Comparison of ENCODE assay signal across 13 cellular contexts in genomic region chr14:20802341-20803084, GRCh38. TPM values are rescaled to one million over a fixed set of nuclear protein-coding genes. Genes with fewer than 3 reads are reported as not detected.
DNase-seq lines count a peak whose midpoint lies in the region; ATAC-seq, FAIRE-seq and TF ChIP-seq lines count a peak whose summit lies in the region.
"Had no signal": no experiment of that assay in that cellular context is flagged by ENCODE, and none has a peak within 500 bp of the region (broad histone marks: within the 10 kb centered on the region; RNA-seq: fewer than 3 reads in every experiment).

TSS of gene RNASE1 (minus strand) at chr14:20802844. CDS start at chr14:20802068, 776 bp downstream.

- no peak within 1 kb of the TSS for H2BK120ac ChIP-seq in mesendoderm (ENCODE audit: low read depth, low read length)

- H3K4me2 ChIP-seq in mesendoderm (ENCODE audit: low read length): no peak within 1 kb of the TSS

- no peak within 1 kb of the TSS for H3K27ac ChIP-seq in mesendoderm (ENCODE audit: low read depth, low read length)
- peak within 1 kb of the TSS; percentile 42 for H3K27ac ChIP-seq in subcutaneous abdominal adipose tissue (ENCODE audit: low read depth, low read length)

- no peak for ATAC-seq in GM18870 (IDR thresholded peaks at IDR 0.05; ENCODE audit: unreplicated experiment)
- no peak for ATAC-seq in GM18858 (IDR thresholded peaks at IDR 0.05; ENCODE audit: unreplicated experiment)

- H4K8ac ChIP-seq in mesendoderm (ENCODE audit: low read depth, low read length): no peak within 1 kb of the TSS

- H3K27ac Mint-ChIP-seq in IgD-negative memory B cell: peak within 1 kb of the TSS in 2 of 3 donors; percentile 52 to 71

- no peak within 1 kb of the TSS for H2AK5ac ChIP-seq in mesendoderm (ENCODE audit: low read length)

- TF ChIP-seq CTCF in epithelial cell of esophagus (IDR thresholded peaks at IDR 0.05; ENCODE audit: insufficient read depth, low read depth, low read length, missing control alignments): no peak

- peaks cover 1% of the 10 kb centered on the region for H3K36me3 Mint-ChIP-seq in IgD-negative memory B cell

- H3K4me1 Mint-ChIP-seq in IgD-negative memory B cell: peaks cover 15 to 31% (median 29%) of the 10 kb centered on the region in 3 donors

- no peaks in the 10 kb centered on the region for H3K27me3 Mint-ChIP-seq in IgD-negative memory B cell

- H3K79me2 ChIP-seq in mesendoderm (ENCODE audit: control insufficient read depth, insufficient read depth, low read length): no peaks in the 10 kb centered on the region

- H3K36me3 ChIP-seq in mesendoderm (ENCODE audit: control insufficient read depth, insufficient read depth, low read length) (no peaks in the 10 kb centered on the region), subcutaneous abdominal adipose tissue (ENCODE audit: control insufficient read depth in 5 of 5, insufficient read depth in 5 of 5, low read length in 5 of 5) (no peaks in the 10 kb centered on the region)

- no peak within 1 kb of the TSS for H3K4ac ChIP-seq in mesendoderm (ENCODE audit: low read depth, low read length)

- FAIRE-seq in GM19239 (lab: Jason Lieb, UNC): no peak

- H3K9ac ChIP-seq in mesendoderm (ENCODE audit: low read length): no peak within 1 kb of the TSS
- peak within 1 kb of the TSS in 3 of 5 donors; percentile 42 to 79 (median 75) for H3K9ac ChIP-seq in subcutaneous abdominal adipose tissue (ENCODE audit: low read length in 5 of 5)

- H3K27me3 ChIP-seq in mesendoderm (ENCODE audit: insufficient read depth, low read length, poor library complexity) (no peaks in the 10 kb centered on the region), subcutaneous abdominal adipose tissue (ENCODE audit: control insufficient read depth in 5 of 5, insufficient read depth in 4 of 5, low read length in 5 of 5) (peaks cover 0 to 6% (median 5%) of the 10 kb centered on the region in 5 donors)

- DNase-seq in epithelial cell of esophagus (ENCODE audit: low read depth) (peak; percentile 8), mesendoderm (peak; percentile 46), GM19239 (ENCODE audit: insufficient read length, low spot score) (no peak), SIG-M5 (lab: John Stamatoyannopoulos, UW) (no peak)
- DNase-seq: activated CD4-positive, alpha-beta T cell treated with anti-CD3 and anti-CD28 coated beads for 1 hour; DMS 273 treated with DMSO at 0.1 percent for 48 hours; Karpas-422; NK-92 treated with Interleukin-12 subunit alpha and Interleukin-12 subunit beta, amount 100 ng/mL, for 24 hours; stimulated activated CD4-positive, alpha-beta T cell treated with anti-CD3 and anti-CD28 coated beads, Interleukin-2, amount 100 ng/mL, for 24 hours had no signal

- no peaks in the 10 kb centered on the region for H3K9me3 Mint-ChIP-seq in IgD-negative memory B cell

- no peak within 1 kb of the TSS for H2BK15ac ChIP-seq in mesendoderm (replicated peaks; ENCODE audit: low read depth)

- no CpG with 5 or more reads among the region's 11 CpGs for WGBS in mesendoderm (ENCODE audit: extremely low coverage, insufficient coverage, low lambda C conversion rate)

- H3K9me3 ChIP-seq in subcutaneous abdominal adipose tissue (ENCODE audit: control insufficient read depth in 5 of 5, low read length in 5 of 5): no peaks in the 10 kb centered on the region

- H3K4me3 ChIP-seq in epithelial cell of esophagus (ENCODE audit: low read length) (no peak within 1 kb of the TSS), mesendoderm (ENCODE audit: low read length) (no peak within 1 kb of the TSS), subcutaneous abdominal adipose tissue (ENCODE audit: low read depth in 1 of 5, low read length in 5 of 5) (peak within 1 kb of the TSS; percentile 47 to 84 (median 68))

- no peak within 1 kb of the TSS for H3K23ac ChIP-seq in mesendoderm (ENCODE audit: low read length)

- H3K4me1 ChIP-seq in mesendoderm (ENCODE audit: control insufficient read depth, low read depth, low read length) (peaks cover 8% of the 10 kb centered on the region), subcutaneous abdominal adipose tissue (ENCODE audit: control insufficient read depth in 5 of 5, insufficient read depth in 5 of 5, low read length in 5 of 5) (peaks cover 0 to 33% (median 2%) of the 10 kb centered on the region in 5 donors)

- H3K18ac ChIP-seq in mesendoderm (ENCODE audit: low read length): no peak within 1 kb of the TSS

- H4K5ac ChIP-seq in mesendoderm (ENCODE audit: low read length): no peak within 1 kb of the TSS

- no peak within 1 kb of the TSS for H2BK5ac ChIP-seq in mesendoderm (ENCODE audit: low read length)

- H3K56ac ChIP-seq in mesendoderm (ENCODE audit: low read length): peak within 1 kb of the TSS; percentile 45

- no peaks in the 10 kb centered on the region for H3K79me1 ChIP-seq in mesendoderm (ENCODE audit: low read length)

- H3K4me3 Mint-ChIP-seq in IgD-negative memory B cell: peak within 1 kb of the TSS in 1 of 4 donors; percentile 41

RNA-seq across cellular contexts. Expression of gene RNASE1, which starts in this region (rescaled TPM):
- not detected for polyA plus RNA-seq in IgD-negative memory B cell
- polyA plus RNA-seq in mesendoderm (2013, experiment 1 of 2): 0.55 TPM
- 0.69 TPM for polyA plus RNA-seq in mesendoderm (2013, experiment 2 of 2)

Comparison
In these comparisons a context has a peak if more than half of its experiments do, and no peak if none do; other contexts are left out.
1. DNase-seq: peak in epithelial cell of esophagus (single experiment) and mesendoderm (single experiment); none in GM19239 (single experiment) and SIG-M5 (single experiment).
2. H3K4me3 ChIP-seq: peak in subcutaneous abdominal adipose tissue (5 of 5); none in epithelial cell of esophagus (single experiment) and mesendoderm (single experiment).